Comparison of ENCODE assay signal across 8 cellular contexts in the genomic region with DNA sequence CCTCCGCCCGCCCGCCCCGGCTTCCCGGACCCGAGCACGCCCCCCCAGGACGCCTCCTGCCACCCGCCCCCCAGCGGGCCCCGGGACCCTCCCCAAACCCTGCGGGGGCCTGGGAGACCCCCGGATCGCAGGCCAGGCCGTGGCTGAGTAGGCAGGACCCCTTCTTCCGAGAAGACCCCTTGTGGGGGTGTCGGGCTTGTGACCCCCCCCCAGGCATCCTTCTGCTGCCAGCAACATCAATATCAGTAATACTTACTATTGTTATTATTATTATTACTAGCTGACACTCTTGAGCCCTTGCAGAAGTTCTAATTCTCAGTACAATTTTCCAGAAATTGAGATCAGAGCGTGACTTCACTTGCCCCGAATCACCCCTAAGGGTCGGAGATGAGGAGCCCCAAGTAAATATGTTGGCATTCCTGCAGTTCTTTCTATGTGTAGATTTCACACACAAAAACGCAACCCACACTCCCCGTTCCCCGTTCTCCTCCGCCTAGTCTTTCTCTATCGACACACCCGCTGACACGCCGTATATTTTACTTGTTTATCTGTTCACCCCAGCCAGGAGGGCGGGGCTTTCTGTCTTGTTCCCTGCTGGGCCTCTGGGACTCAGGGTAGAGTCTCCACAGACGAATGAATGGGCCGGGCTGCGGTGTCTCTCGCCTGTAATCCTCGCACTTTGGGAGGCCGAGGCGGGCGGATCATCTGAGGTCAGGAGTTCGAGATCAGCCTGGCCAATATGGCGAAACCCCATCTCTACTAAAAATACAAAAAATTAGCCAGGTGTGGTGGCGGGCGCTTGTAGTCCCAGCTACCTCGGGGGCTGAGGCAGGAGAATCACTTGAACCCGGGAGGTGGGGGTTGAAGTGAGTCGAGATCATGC. TPM values are rescaled to one million over a fixed set of nuclear protein-coding genes. Genes with fewer than 3 reads are reported as not detected.
A peak's percentile ranks its signal among the peaks of the same experiment; 100 is the strongest.
DNase-seq lines count a peak whose midpoint lies in the region; ATAC-seq and TF ChIP-seq lines count a peak whose summit lies in the region.

No MANE protein-coding gene starts in this region.

- peak overlapping the region; percentile 85 for H3K4me3 Mint-ChIP-seq in activated T-helper 17 cell treated with anti-CD3 and anti-CD28 coated beads, Interleukin-2, amount 50 U/mL, for 72 hours

- H3K4me1 Mint-ChIP-seq in activated T-helper 17 cell treated with anti-CD3 and anti-CD28 coated beads, Interleukin-2, amount 50 U/mL, for 72 hours = peaks cover 6% of the 10 kb centered on the region

- no peaks in the 10 kb centered on the region for H3K27me3 Mint-ChIP-seq in activated T-helper 17 cell treated with anti-CD3 and anti-CD28 coated beads, Interleukin-2, amount 50 U/mL, for 72 hours

- no peaks in the 10 kb centered on the region for H3K36me3 Mint-ChIP-seq in activated T-helper 17 cell treated with anti-CD3 and anti-CD28 coated beads, Interleukin-2, amount 50 U/mL, for 72 hours (ENCODE audit: low read depth)

- H3K4me1 ChIP-seq in urinary bladder (ENCODE audit: insufficient read depth) = no peaks in the 10 kb centered on the region

- no peak for TF ChIP-seq CTCF in fibroblast of the aortic adventitia (IDR thresholded peaks at IDR 0.05; ENCODE audit: insufficient read depth, low read length)

- peak overlapping the region; percentile 90 for H3K27ac Mint-ChIP-seq in activated T-helper 17 cell treated with anti-CD3 and anti-CD28 coated beads, Interleukin-2, amount 50 U/mL, for 72 hours

- H3K4me3 ChIP-seq in fibroblast of the aortic adventitia (ENCODE audit: low read depth, low read length) (peak overlapping the region; percentile 38), urinary bladder (ENCODE audit: low read depth, low read length) (peak overlapping the region; percentile 52)

- 6% methylated on average over 44 of the region's 44 CpGs for WGBS in urinary bladder

- peak overlapping the region; percentile 88 for H3K27ac ChIP-seq in urinary bladder (ENCODE audit: low read depth)

- in situ Hi-C loops in ACHN (cut with HindIII; ENCODE audit: low pct_ligation_motif_present, low pct_unique_long_range_greater_than_20kb, low sequenced_read_pairs) = no loop called here

- no peaks in the 10 kb centered on the region for H3K9me3 Mint-ChIP-seq in activated T-helper 17 cell treated with anti-CD3 and anti-CD28 coated beads, Interleukin-2, amount 50 U/mL, for 72 hours

- no peaks in the 10 kb centered on the region for H3K36me3 ChIP-seq in urinary bladder (ENCODE audit: insufficient read depth)

- peak; percentile 95 for ATAC-seq in activated T-helper 17 cell treated with anti-CD3 and anti-CD28 coated beads, Interleukin-2, amount 50 U/mL, for 72 hours (replicated peaks)
- ATAC-seq in GM21360 (IDR thresholded peaks at IDR 0.05; ENCODE audit: unreplicated experiment) = no peak

- DNase-seq in ACHN (peak; percentile 63), HUDEP-2 (lab: John Stamatoyannopoulos, UW; ENCODE audit: unreplicated experiment in 76 of 76) (peak in 75 of 76 experiments; percentile 77 to 99 (median 97)), NOMO-1 treated with dmso at 0.1 percent for 144 hours (lab: John Stamatoyannopoulos, UW; ENCODE audit: unreplicated experiment) (peak; percentile 73), fibroblast of the aortic adventitia (ENCODE audit: low read depth) (peak; percentile 69), non-pigmented ciliary epithelial cell (ENCODE audit: low read depth) (peak; percentile 37)

RNA-seq across cellular contexts. Expression of a gene that starts 14.7 kb away (rescaled TPM):
- 100 to 1,000 TPM; 348 to 436 TPM for total RNA-seq in activated T-helper 17 cell treated with anti-CD3 and anti-CD28 coated beads, Interleukin-2, amount 50 U/mL, for 72 hours
- total RNA-seq in fibroblast of the aortic adventitia (ENCODE audit: low replicate concordance) = 42.2 and 232 TPM in 2 replicates
- total RNA-seq in urinary bladder = 65.0 TPM
- 725 TPM for polyA plus RNA-seq in urinary bladder

RNA-seq across cellular contexts. Expression of a gene that starts 18.5 kb away (rescaled TPM):
- 1 to 10 TPM; 2.5 to 3.5 TPM for total RNA-seq in activated T-helper 17 cell treated with anti-CD3 and anti-CD28 coated beads, Interleukin-2, amount 50 U/mL, for 72 hours
- total RNA-seq in fibroblast of the aortic adventitia (ENCODE audit: low replicate concordance) (5.2 and 12.8 TPM in 2 replicates), urinary bladder (14.1 TPM)
- polyA plus RNA-seq in urinary bladder = 69.9 TPM

RNA-seq across cellular contexts. Expression of a gene that starts 46.6 kb away (rescaled TPM):
- total RNA-seq in activated T-helper 17 cell treated with anti-CD3 and anti-CD28 coated beads, Interleukin-2, amount 50 U/mL, for 72 hours = 1 to 10 TPM; 1.9 to 2.6 TPM
- total RNA-seq in fibroblast of the aortic adventitia (ENCODE audit: low replicate concordance) = 35.1 and 65.4 TPM in 2 replicates
- 32.1 TPM for total RNA-seq in urinary bladder
- polyA plus RNA-seq in urinary bladder = 64.7 TPM

Comparison
In these comparisons a context has a peak if more than half of its experiments do, and no peak if none do; other contexts are left out.
1. DNase-seq: peak in every context shown above with its lines; median percentile 97 in HUDEP-2; 73 in NOMO-1 treated with dmso at 0.1 percent for 144 hours; 69 in fibroblast of the aortic adventitia; 63 in ACHN; 37 in non-pigmented ciliary epithelial cell.